ENCODE assay signal across 4 cellular contexts in the genomic region with DNA sequence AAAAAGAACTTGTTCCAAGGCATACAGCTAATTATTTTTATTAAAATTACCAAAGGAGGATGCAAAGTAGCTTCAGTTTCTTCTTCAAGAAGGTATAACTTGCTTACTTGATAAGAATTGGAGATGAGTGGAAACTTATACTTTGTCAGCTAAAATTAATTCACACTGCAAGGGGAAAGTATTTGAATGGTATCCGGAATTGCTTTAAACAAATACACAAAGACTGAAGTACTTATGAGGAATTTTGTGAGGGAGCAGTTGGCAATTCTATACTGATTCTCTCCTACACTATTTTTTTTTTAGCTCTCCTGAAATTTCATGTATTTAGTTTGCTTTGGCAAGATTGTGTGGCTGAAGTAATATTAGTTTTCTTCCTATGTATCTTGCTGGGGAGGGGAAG. TPM values are rescaled to one million over a fixed set of nuclear protein-coding genes. Genes with fewer than 3 reads are reported as not detected.
"Had no signal": no experiment of that assay in that cellular context is flagged by ENCODE, and none has a peak within 500 bp of the region (broad histone marks: within the 10 kb centered on the region; RNA-seq: fewer than 3 reads in every experiment).

No MANE protein-coding gene starts in this region.

- ATAC-seq: GM12878 had no signal

- DNase-seq: GDM1, GF-D8 had no signal

- H3K4me3 ChIP-seq: GM12878 had no signal

RNA-seq across cellular contexts. Expression of gene GRIK1, which starts 39.2 kb away (rescaled TPM):
- total RNA-seq: G401, GM12878 had no signal
